8 cellular contexts compared by ENCODE assay signal in genomic region chr5:132258102-132259060, GRCh38. TPM values are rescaled to one million over a fixed set of nuclear protein-coding genes. Genes with fewer than 3 reads are reported as not detected.
DNase-seq lines count a peak whose midpoint lies in the region; ATAC-seq, FAIRE-seq and TF ChIP-seq lines count a peak whose summit lies in the region.

No MANE protein-coding gene starts in this region.

- peak overlapping the region in 1 of 4 experiments; percentile 67; a peak in 1 of 7 replicates for H3K9ac ChIP-seq in H1 (replicated peaks in 1 of 4; ENCODE audit: extremely low read depth in 1 of 4, low read depth in 3 of 4, low read length in 3 of 4)

- no peak overlapping the region for H3K27ac ChIP-seq in H1 (ENCODE audit: low read depth, low read length)

- TF ChIP-seq CTCF in H1 (IDR thresholded peaks at IDR 0.05; ENCODE audit: control extremely low read depth in 1 of 3, insufficient read depth in 1 of 3, low read depth in 1 of 3, low read length in 3 of 3) (no peak), D721Med (IDR thresholded peaks at IDR 0.05; ENCODE audit: insufficient read depth, missing control alignments) (no peak)

- peak overlapping the region; percentile 74 to 81 for H3K4me2 ChIP-seq in H1 (ENCODE audit: insufficient read depth in 1 of 2, low read depth in 2 of 2, low read length in 2 of 2)

- H2BK15ac ChIP-seq in H1 (ENCODE audit: low read length): no peak overlapping the region

- FAIRE-seq in H1 (lab: Jason Lieb, UNC): no peak
- no peak for FAIRE-seq in urothelium cell line (lab: Jason Lieb, UNC)
- no peak for FAIRE-seq in D721Med (lab: Jason Lieb, UNC)

- H3K4me1 ChIP-seq in H1 (replicated peaks in 1 of 4; ENCODE audit: control insufficient read depth in 3 of 4, insufficient read depth in 4 of 4, low read length in 3 of 4): peaks cover 0 to 19% (median 6%) of the 10 kb centered on the region in 4 experiments; a peak in 6 of 7 replicates

- H3K27me3 ChIP-seq in H1 (replicated peaks in 1 of 4; ENCODE audit: control insufficient read depth in 3 of 4, extremely low read depth in 1 of 4, insufficient read depth in 3 of 4, low read length in 3 of 4): peaks cover 0 to 10% (median 9%) of the 10 kb centered on the region in 4 experiments; a peak in 3 of 7 replicates

- CTCF ChIA-PET in activated naive CD4-positive, alpha-beta T cell treated with anti-CD3 and anti-CD28 coated beads for 36 hours (lab: Charles Lee): no interaction called here
- CTCF ChIA-PET in H1 (lab: Charles Lee; ENCODE audit: partially characterized antibody): interaction anchor here (0.9 to 5.2 kb wide), 4 partner anchors 14 to 154 kb away, joined by 4 to 40 read pairs (median 8); no protein-coding TSS in a partner anchor

- H2BK120ac ChIP-seq in H1 (replicated peaks; ENCODE audit: low read depth, low read length): no peak overlapping the region

- H3K4me3 Mint-ChIP-seq in activated naive CD4-positive, alpha-beta T cell treated with anti-CD3 and anti-CD28 coated beads for 36 hours: no peak overlapping the region
- no peak overlapping the region for H3K4me3 Mint-ChIP-seq in activated naive CD8-positive, alpha-beta T cell treated with anti-CD3 and anti-CD28 coated beads, Interleukin-2, amount 50 U/mL, for 24 hours

- no peak overlapping the region for H3K14ac ChIP-seq in H1 (ENCODE audit: insufficient read length)

- no peaks in the 10 kb centered on the region for H3K9me3 Mint-ChIP-seq in activated naive CD4-positive, alpha-beta T cell treated with anti-CD3 and anti-CD28 coated beads for 36 hours
- H3K9me3 Mint-ChIP-seq in activated naive CD8-positive, alpha-beta T cell treated with anti-CD3 and anti-CD28 coated beads, Interleukin-2, amount 50 U/mL, for 24 hours: no peaks in the 10 kb centered on the region

- H3K4ac ChIP-seq in H1 (replicated peaks; ENCODE audit: insufficient read length, low read depth, low read length): no peak overlapping the region

- peaks cover 10% of the 10 kb centered on the region; the same call in 1 of the 2 replicates for H3K23me2 ChIP-seq in H1 (ENCODE audit: low read depth, low read length)

- H2AFZ ChIP-seq in H1 (ENCODE audit: low read length): no peak overlapping the region

- no peak overlapping the region; the same call in 1 of the 2 replicates for H4K8ac ChIP-seq in H1 (ENCODE audit: extremely low read depth, insufficient read depth, low read length)

- no peak for ATAC-seq in activated naive CD8-positive, alpha-beta T cell treated with anti-CD3 and anti-CD28 coated beads, Interleukin-2, amount 50 U/mL, for 24 hours
- ATAC-seq in GM18858 (IDR thresholded peaks at IDR 0.05; ENCODE audit: unreplicated experiment): no peak

- POLR2A ChIA-PET in H1 (lab: Charles Lee; ENCODE audit: partially characterized antibody): interaction anchor here (1.2 to 1.4 kb wide), 2 partner anchors 9 to 36 kb away, joined by 4 to 5 read pairs; partner anchors contain the start of gene SLC22A4

- peak overlapping the region; percentile 22 for H3K56ac ChIP-seq in H1 (replicated peaks; ENCODE audit: insufficient read length, low read depth, low read length)

- intact Hi-C loops in activated naive CD4-positive, alpha-beta T cell treated with anti-CD3 and anti-CD28 coated beads for 36 hours (cut with micrococcal nuclease): no loop called here

- 0 out of 2 replicates have a peak overlapping the region, but pooled peaks have one; percentile 87 for H3K18ac ChIP-seq in H1 (ENCODE audit: extremely low read depth, low read length)

- H3K36me3 ChIP-seq in H1 (ENCODE audit: control insufficient read depth in 2 of 4, insufficient read depth in 4 of 4, low read length in 3 of 4): no peaks in the 10 kb centered on the region

- H3K36me3 Mint-ChIP-seq in activated naive CD4-positive, alpha-beta T cell treated with anti-CD3 and anti-CD28 coated beads for 36 hours (ENCODE audit: low read depth): no peaks in the 10 kb centered on the region
- H3K36me3 Mint-ChIP-seq in activated naive CD8-positive, alpha-beta T cell treated with anti-CD3 and anti-CD28 coated beads, Interleukin-2, amount 50 U/mL, for 24 hours (ENCODE audit: low read depth): no peaks in the 10 kb centered on the region

- no peaks in the 10 kb centered on the region for H4K20me1 ChIP-seq in H1 (replicated peaks in 1 of 2; ENCODE audit: control insufficient read depth in 1 of 2, insufficient read depth in 2 of 2, low read length in 2 of 2)

- H3K23ac ChIP-seq in H1 (ENCODE audit: insufficient read length): no peak overlapping the region

- no peak overlapping the region for H4K5ac ChIP-seq in H1 (ENCODE audit: insufficient read length, low read depth, low read length)

- DNase-seq in activated naive CD4-positive, alpha-beta T cell treated with anti-CD3 and anti-CD28 coated beads for 36 hours: peak; percentile 4
- no peak for DNase-seq in activated naive CD4-positive, alpha-beta T cell treated with anti-CD3 and anti-CD28 coated beads, Interleukin-2, amount 50 U/mL, for 16 hours
- DNase-seq in H1 (ENCODE audit: low read depth in 1 of 2, low spot score in 2 of 2): no peak
- DNase-seq in mesenteric fat pad (ENCODE audit: low spot score): peak; percentile 88
- DNase-seq in urothelium cell line (ENCODE audit: low spot score): peak; percentile 41
- DNase-seq in activated naive CD8-positive, alpha-beta T cell treated with anti-CD3 and anti-CD28 coated beads, Interleukin-2, amount 50 U/mL, for 24 hours: no peak
- DNase-seq in D721Med (ENCODE audit: insufficient read length, low spot score): no peak

- H2BK5ac ChIP-seq in H1 (ENCODE audit: low read depth, low read length): no peak overlapping the region

- whole genome bisulfite sequencing in H1 (ENCODE audit: extremely low coverage in 1 of 2, insufficient coverage in 1 of 2, insufficient read length in 1 of 2, insufficient replicate concordance in 2 of 2, low coverage in 1 of 2, low lambda C conversion rate in 2 of 2, missing lambda C conversion rate in 1 of 2), 2 experiments: 75% methylated on average over 18 of the region's 19 CpGs; no CpG with 5 or more reads in 1 of the 2 experiments

- H2BK12ac ChIP-seq in H1 (ENCODE audit: low read depth, low read length): no peak overlapping the region

- H3K27me3 Mint-ChIP-seq in activated naive CD4-positive, alpha-beta T cell treated with anti-CD3 and anti-CD28 coated beads for 36 hours (ENCODE audit: low read depth): peaks cover 12% of the 10 kb centered on the region
- H3K27me3 Mint-ChIP-seq in activated naive CD8-positive, alpha-beta T cell treated with anti-CD3 and anti-CD28 coated beads, Interleukin-2, amount 50 U/mL, for 24 hours: peaks cover 18% of the 10 kb centered on the region

- no peak for TF ChIP-seq POLR2A in H1 (IDR thresholded peaks at IDR 0.05; ENCODE audit: control extremely low read depth in 1 of 2, low read depth in 2 of 2, low read length in 2 of 2)

- no peak overlapping the region for H4K91ac ChIP-seq in H1 (replicated peaks; ENCODE audit: insufficient read length, low read length)

- H3K4me3 ChIP-seq in H1 (ENCODE audit: extremely low read depth in 1 of 4, insufficient read depth in 2 of 4, low read depth in 3 of 4, low read length in 4 of 4): peak overlapping the region; percentile 50 to 63 (median 60)

- no peak for TF ChIP-seq EP300 in H1 (IDR thresholded peaks at IDR 0.05; ENCODE audit: borderline replicate concordance in 1 of 2, low read depth in 2 of 2, low read length in 2 of 2)

- H2BK20ac ChIP-seq in H1 (ENCODE audit: low read length): no peak overlapping the region

- H2AK5ac ChIP-seq in H1 (ENCODE audit: low read depth, low read length): no peak overlapping the region

- no peak overlapping the region for H3K27ac Mint-ChIP-seq in activated naive CD4-positive, alpha-beta T cell treated with anti-CD3 and anti-CD28 coated beads for 36 hours
- H3K27ac Mint-ChIP-seq in activated naive CD8-positive, alpha-beta T cell treated with anti-CD3 and anti-CD28 coated beads, Interleukin-2, amount 50 U/mL, for 24 hours: no peak overlapping the region

- no peaks in the 10 kb centered on the region for H3K9me3 ChIP-seq in H1 (ENCODE audit: insufficient read depth in 2 of 2, low read depth in 1 of 2, low read length in 1 of 2)

- peaks cover 14% of the 10 kb centered on the region for H3K4me1 Mint-ChIP-seq in activated naive CD4-positive, alpha-beta T cell treated with anti-CD3 and anti-CD28 coated beads for 36 hours (ENCODE audit: low read depth)
- peaks cover 44% of the 10 kb centered on the region for H3K4me1 Mint-ChIP-seq in activated naive CD8-positive, alpha-beta T cell treated with anti-CD3 and anti-CD28 coated beads, Interleukin-2, amount 50 U/mL, for 24 hours

- no peaks in the 10 kb centered on the region; the same call in 1 of the 2 replicates for H3K79me1 ChIP-seq in H1 (ENCODE audit: low read depth, low read length)

- no peaks in the 10 kb centered on the region for H3K79me2 ChIP-seq in H1 (ENCODE audit: control insufficient read depth in 1 of 2, insufficient read depth in 2 of 2, low read length in 2 of 2)

- no peak for TF ChIP-seq RAD21 in H1 (IDR thresholded peaks at IDR 0.05 in 1 of 2, conservative IDR thresholded peaks at IDR 0.05 in 1 of 2; ENCODE audit: low read depth in 2 of 2, low read length in 2 of 2)

RNA-seq across cellular contexts. Expression of gene PDLIM4, which starts 0.9 kb away (rescaled TPM):
- total RNA-seq in activated naive CD4-positive, alpha-beta T cell treated with anti-CD3 and anti-CD28 coated beads for 36 hours: not detected
- total RNA-seq in H1 (2021; fragmentation: NEBNext Ultra II Directional; extraction: Animal tissue kit (Norgen Biotek cat#: 25700)): 8.3 and 10.7 TPM in 2 replicates
- polyA plus RNA-seq in H1 (2011; rRNA removed): 29.1 and 37.7 TPM in 2 replicates
- 21.9 TPM for polyA plus RNA-seq in H1 (2011; cell fraction: cytosol; rRNA removed)
- 23.0 TPM for polyA plus RNA-seq in H1 (2011; cell fraction: nucleus; rRNA removed)
- polyA plus RNA-seq in H1 (2012, experiment 1 of 2): 7.5 to 15.1 TPM (median 12.4 TPM) in 4 replicates
- 4.6 TPM for polyA plus RNA-seq in H1 (2012, experiment 2 of 2)
- polyA plus RNA-seq in H1 (2013, experiment 1 of 2): 7.5 TPM
- 7.0 TPM for polyA plus RNA-seq in H1 (2013, experiment 2 of 2)
- polyA minus RNA-seq in H1 (2011; rRNA and poly(A)+ RNA removed): 6.6 and 9.8 TPM in 2 replicates
- 13.9 TPM for polyA minus RNA-seq in H1 (2011; cell fraction: cytosol; rRNA and poly(A)+ RNA removed)
- 12.8 TPM for polyA minus RNA-seq in H1 (2011; cell fraction: nucleus; rRNA and poly(A)+ RNA removed)
- 23.1 TPM for total RNA-seq in mesenteric fat pad

RNA-seq across cellular contexts. Expression of gene P4HA2, which starts 30.7 kb away (rescaled TPM):
- total RNA-seq in activated naive CD4-positive, alpha-beta T cell treated with anti-CD3 and anti-CD28 coated beads for 36 hours: under 1 TPM; 0.47 to 0.74 TPM
- 7.4 and 8.2 TPM in 2 replicates for total RNA-seq in H1 (2021; fragmentation: NEBNext Ultra II Directional; extraction: Animal tissue kit (Norgen Biotek cat#: 25700))
- polyA plus RNA-seq in H1 (2011; rRNA removed): 8.9 and 9.3 TPM in 2 replicates
- polyA plus RNA-seq in H1 (2011; cell fraction: cytosol; rRNA removed): 11.6 TPM
- polyA plus RNA-seq in H1 (2011; cell fraction: nucleus; rRNA removed): 13.6 TPM
- 8.6 to 11.1 TPM (median 10.7 TPM) in 4 replicates for polyA plus RNA-seq in H1 (2012, experiment 1 of 2)
- 4.2 TPM for polyA plus RNA-seq in H1 (2012, experiment 2 of 2)
- 9.8 TPM for polyA plus RNA-seq in H1 (2013, experiment 1 of 2)
- 9.3 TPM for polyA plus RNA-seq in H1 (2013, experiment 2 of 2)
- polyA minus RNA-seq in H1 (2011; rRNA and poly(A)+ RNA removed): 14.1 and 18.4 TPM in 2 replicates
- 5.3 TPM for polyA minus RNA-seq in H1 (2011; cell fraction: cytosol; rRNA and poly(A)+ RNA removed)
- 6.9 TPM for polyA minus RNA-seq in H1 (2011; cell fraction: nucleus; rRNA and poly(A)+ RNA removed)
- total RNA-seq in mesenteric fat pad: 15.7 TPM

RNA-seq across cellular contexts. Expression of gene SLC22A4, which starts 35.8 kb away (rescaled TPM):
- total RNA-seq in activated naive CD4-positive, alpha-beta T cell treated with anti-CD3 and anti-CD28 coated beads for 36 hours: 1 to 10 TPM; 1.9 to 2.0 TPM
- total RNA-seq in H1 (2021; fragmentation: NEBNext Ultra II Directional; extraction: Animal tissue kit (Norgen Biotek cat#: 25700)): 0.54 and 0.60 TPM in 2 replicates
- polyA plus RNA-seq in H1 (2011; rRNA removed): 0.31 and 0.45 TPM in 2 replicates
- 0.30 TPM for polyA plus RNA-seq in H1 (2011; cell fraction: cytosol; rRNA removed)
- polyA plus RNA-seq in H1 (2011; cell fraction: nucleus; rRNA removed): 0.44 TPM
- 0.17 to 0.24 TPM (median 0.19 TPM) in 3 of 4 replicates, not detected in the other for polyA plus RNA-seq in H1 (2012, experiment 1 of 2)
- polyA plus RNA-seq in H1 (2012, experiment 2 of 2): not detected
- polyA plus RNA-seq in H1 (2013, experiment 1 of 2): 0.08 TPM
- polyA plus RNA-seq in H1 (2013, experiment 2 of 2): 0.13 TPM
- 0.37 and 0.38 TPM in 2 replicates for polyA minus RNA-seq in H1 (2011; rRNA and poly(A)+ RNA removed)
- polyA minus RNA-seq in H1 (2011; cell fraction: cytosol; rRNA and poly(A)+ RNA removed): 0.81 TPM
- polyA minus RNA-seq in H1 (2011; cell fraction: nucleus; rRNA and poly(A)+ RNA removed): 1.00 TPM
- total RNA-seq in mesenteric fat pad: 5.4 TPM

Comparison
In these comparisons a context has a peak if more than half of its experiments do, and no peak if none do; other contexts are left out.
1. DNase-seq: peak in activated naive CD4-positive, alpha-beta T cell treated with anti-CD3 and anti-CD28 coated beads for 36 hours (single experiment), mesenteric fat pad (single experiment) and urothelium cell line (single experiment); none in activated naive CD4-positive, alpha-beta T cell treated with anti-CD3 and anti-CD28 coated beads, Interleukin-2, amount 50 U/mL, for 16 hours (single experiment), H1 (0 of 2), activated naive CD8-positive, alpha-beta T cell treated with anti-CD3 and anti-CD28 coated beads, Interleukin-2, amount 50 U/mL, for 24 hours (single experiment) and D721Med (single experiment).